In genomic region chr20:38566199-38566598, GRCh38 we compare ENCODE assay signal across 29 cellular contexts. TPM values are rescaled to one million over a fixed set of nuclear protein-coding genes. Genes with fewer than 3 reads are reported as not detected.
"Had no signal": no experiment of that assay in that cellular context is flagged by ENCODE, and none has a peak within 500 bp of the region (broad histone marks: within the 10 kb centered on the region; RNA-seq: fewer than 3 reads in every experiment).

No MANE protein-coding gene starts in this region.

- H3K4me3 ChIP-seq: coronary artery, dorsolateral prefrontal cortex, esophagus muscularis mucosa, gastroesophageal sphincter, heart left ventricle, hepatocyte, left ventricle myocardium inferior, lower lobe of right lung, mucosa of descending colon had no signal

- H3K27ac ChIP-seq: coronary artery, dorsolateral prefrontal cortex, epithelial cell of prostate, esophagus muscularis mucosa, foreskin keratinocyte, gastroesophageal sphincter, heart left ventricle, hepatocyte, left ventricle myocardium inferior, lower lobe of right lung had no signal

- H3K9me3 ChIP-seq: esophagus muscularis mucosa, gastroesophageal sphincter, heart left ventricle, left ventricle myocardium inferior, lower lobe of right lung, mucosa of descending colon had no signal

- H3K27me3 ChIP-seq: dorsolateral prefrontal cortex, esophagus muscularis mucosa, foreskin keratinocyte, gastroesophageal sphincter, heart left ventricle, hepatocyte had no signal

- H3K4me1 ChIP-seq: esophagus muscularis mucosa, foreskin keratinocyte, gastroesophageal sphincter, lower lobe of right lung had no signal

- DNase-seq: dermis blood vessel endothelial cell; dorsolateral prefrontal cortex; effector CD4-positive, alpha-beta T cell; effector memory CD4-positive, alpha-beta T cell; erythroblast; foreskin keratinocyte; heart left ventricle; hypothalamus; immature natural killer cell; islet precursor cell; kidney; kidney glomerular epithelial cell; left colon; left ventricle myocardium inferior; lower lobe of right lung; mesenchymal stem cell; mucosa of descending colon; naive B cell had no signal

- ATAC-seq: foreskin keratinocyte, gastroesophageal sphincter, heart left ventricle, left colon, left lobe of liver, lower lobe of right lung, mucosa of descending colon had no signal

- FAIRE-seq: colon, endothelial cell of umbilical vein, frontal cortex, kidney had no signal

RNA-seq across cellular contexts. Expression of gene ADIG, which starts 14.8 kb away (rescaled TPM):
- polyA plus RNA-seq: endothelial cell of umbilical vein, fibroblast of lung, foreskin keratinocyte, heart left ventricle, hepatocyte, immature natural killer cell, liver had no signal

RNA-seq across cellular contexts. Expression of gene ARHGAP40, which starts 35.4 kb away (rescaled TPM):
- polyA plus RNA-seq: fibroblast of lung, immature natural killer cell, liver had no signal
